In genomic region chr12:6493580-6494350, GRCh38 we compare ENCODE assay signal across 8 cellular contexts. TPM values are rescaled to one million over a fixed set of nuclear protein-coding genes. Genes with fewer than 3 reads are reported as not detected.
DNase-seq lines count a peak whose midpoint lies in the region; ATAC-seq, FAIRE-seq and TF ChIP-seq lines count a peak whose summit lies in the region.

NCAPD2 (plus strand) TSS chr12:6494102; CDS start chr12:6495099, 997 bp downstream.

- DNase-seq in BJ (ENCODE audit: low read depth): peak; percentile 80
- DNase-seq in GM19239 (ENCODE audit: insufficient read length, low spot score): peak; percentile 78
- DNase-seq in NCI-H524 treated with DMSO at 0.1 percent for 48 hours (lab: John Stamatoyannopoulos, UW): peak; percentile 87
- peak; percentile 97 for DNase-seq in activated CD4-positive, alpha-beta T cell treated with anti-CD3 and anti-CD28 coated beads for 48 hours
- DNase-seq in colonic mucosa: peak; percentile 97
- peak; percentile 93 to 97 for DNase-seq in left colon
- DNase-seq in stimulated activated CD4-positive, alpha-beta T cell treated with anti-CD3 and anti-CD28 coated beads, Interleukin-1b, Interleukin-23, amount 100 ng/mL, for 48 hours: peak; percentile 98

- no peaks in the 10 kb centered on the region for H3K9me3 ChIP-seq in colonic mucosa

- TF ChIP-seq CTCF in BJ (IDR thresholded peaks at IDR 0.05; ENCODE audit: insufficient read depth, low read depth, low read length): peak; percentile 33
- peak; percentile 33 for TF ChIP-seq CTCF in colonic mucosa (IDR thresholded peaks at IDR 0.05)

- H3K36me3 ChIP-seq in BJ (ENCODE audit: control insufficient read depth, insufficient read depth, low read length) (no peaks in the 10 kb centered on the region; the same call in 1 of the 2 replicates), colonic mucosa (no peaks in the 10 kb centered on the region)

- ATAC-seq in HG03457 (IDR thresholded peaks at IDR 0.05; ENCODE audit: unreplicated experiment) (peak; percentile 79), left colon (peak; percentile 88)

- peak within 1 kb of the TSS; percentile 86 to 98 for H3K9ac ChIP-seq in colonic mucosa (ENCODE audit: low read depth in 2 of 2, low read length in 2 of 2)

- intact Hi-C loops in colonic mucosa (cut with DNase I): no loop called here
- intact Hi-C loops in left colon (cut with DNase I, micrococcal nuclease): no loop called here

- H3K27me3 ChIP-seq in BJ (ENCODE audit: control insufficient read depth, insufficient read depth, low read length): no peaks in the 10 kb centered on the region
- H3K27me3 ChIP-seq in colonic mucosa: no peaks in the 10 kb centered on the region

- peak within 1 kb of the TSS; percentile 64 for H3K4me3 ChIP-seq in BJ (ENCODE audit: low read depth, low read length)
- peak within 1 kb of the TSS; percentile 76 for H3K4me3 ChIP-seq in colonic mucosa

- CTCF ChIA-PET in BJ (lab: Yijun Ruan, JAX): interaction anchor here (1.0 to 1.3 kb wide), 2 partner anchors 28 to 44 kb away, joined by 4 to 5 read pairs; no protein-coding TSS in a partner anchor

- peaks cover 3% of the 10 kb centered on the region for H3K4me1 ChIP-seq in colonic mucosa

- peak; percentile 91 for FAIRE-seq in GM19239 (lab: Jason Lieb, UNC)

- POLR2A ChIA-PET in BJ (lab: Charles Lee): interaction anchor here (0.6 to 0.8 kb wide), 2 partner anchors 38 to 40 kb away, joined by 3 to 6 read pairs; partner anchors contain the start of gene GAPDH

- peak within 1 kb of the TSS; percentile 99 for H3K27ac ChIP-seq in colonic mucosa

RNA-seq across cellular contexts. Expression of gene NCAPD2, which starts in this region (rescaled TPM):
- 55.8 and 65.6 TPM in 2 replicates for polyA plus RNA-seq in BJ (2011; rRNA removed)
- polyA minus RNA-seq in BJ (2011; rRNA and poly(A)+ RNA removed): 42.8 and 48.1 TPM in 2 replicates
- 10 to 100 TPM; 35.9 to 94.1 TPM for total RNA-seq in colonic mucosa
- total RNA-seq in left colon: 10 to 100 TPM; 21.9 to 29.4 TPM

Comparison
In these comparisons a context has a peak if more than half of its experiments do, and no peak if none do; other contexts are left out.
1. Peak in every context shown above with its lines: DNase-seq, ATAC-seq, H3K4me3 ChIP-seq and H3K27ac ChIP-seq.